ENCODE assay signal across 1 cellular context in the genomic region with DNA sequence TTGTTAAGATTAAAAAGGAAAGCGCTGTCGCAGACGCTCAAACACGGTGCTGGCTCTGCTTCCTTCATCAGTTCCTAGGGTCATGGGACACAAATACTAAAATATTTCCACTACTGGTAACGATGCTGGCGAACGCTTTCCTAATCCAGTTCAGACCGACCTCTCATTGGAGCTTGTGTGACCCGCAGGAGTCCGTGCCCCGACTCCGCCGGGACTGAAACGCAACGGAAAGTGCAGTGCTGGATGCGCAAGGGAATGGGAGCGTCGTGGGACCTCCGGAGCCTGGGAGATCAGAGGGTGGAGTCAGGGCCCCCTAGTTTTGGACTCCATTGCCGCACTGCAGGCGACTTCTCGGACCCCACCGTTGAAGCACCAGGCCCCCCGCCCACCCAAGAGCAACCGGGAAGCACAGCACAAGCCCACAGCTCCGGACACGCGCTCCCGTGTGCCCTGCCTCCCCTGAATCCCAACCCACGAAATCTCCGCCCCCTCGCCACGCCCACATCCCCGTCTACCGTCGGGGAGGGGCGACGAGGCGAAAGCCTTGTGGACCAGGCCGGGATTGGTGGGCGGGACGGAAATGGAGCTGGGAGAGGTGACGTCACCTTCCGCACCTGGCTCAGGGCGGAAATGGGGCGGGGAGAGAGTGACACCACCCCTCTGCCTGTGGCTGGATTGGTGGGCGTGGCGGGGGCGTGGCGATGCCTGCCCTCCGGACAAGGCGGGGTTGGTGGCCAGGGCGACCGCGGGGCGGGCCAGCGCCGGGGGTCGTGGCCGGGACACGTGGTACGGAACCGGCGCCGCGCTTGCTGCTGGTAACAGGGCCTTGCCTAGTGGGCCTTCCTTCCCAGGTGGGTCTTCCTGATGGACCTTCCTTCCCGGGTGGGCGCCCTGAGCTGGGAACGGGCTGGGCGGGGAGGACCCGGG.
TF ChIP-seq lines count a peak whose summit lies in the region.

A gene (plus strand): TSS at position 783 of the 927 bp plus-strand sequence. CDS start 3,611 bp downstream, outside the sequence.

TF ChIP-seq in HepG2, 621 proteins besides CTCF, POLR2A, EP300 and RAD21 (continued from another document and continues in another):
- TF ChIP-seq, protein P1, sequence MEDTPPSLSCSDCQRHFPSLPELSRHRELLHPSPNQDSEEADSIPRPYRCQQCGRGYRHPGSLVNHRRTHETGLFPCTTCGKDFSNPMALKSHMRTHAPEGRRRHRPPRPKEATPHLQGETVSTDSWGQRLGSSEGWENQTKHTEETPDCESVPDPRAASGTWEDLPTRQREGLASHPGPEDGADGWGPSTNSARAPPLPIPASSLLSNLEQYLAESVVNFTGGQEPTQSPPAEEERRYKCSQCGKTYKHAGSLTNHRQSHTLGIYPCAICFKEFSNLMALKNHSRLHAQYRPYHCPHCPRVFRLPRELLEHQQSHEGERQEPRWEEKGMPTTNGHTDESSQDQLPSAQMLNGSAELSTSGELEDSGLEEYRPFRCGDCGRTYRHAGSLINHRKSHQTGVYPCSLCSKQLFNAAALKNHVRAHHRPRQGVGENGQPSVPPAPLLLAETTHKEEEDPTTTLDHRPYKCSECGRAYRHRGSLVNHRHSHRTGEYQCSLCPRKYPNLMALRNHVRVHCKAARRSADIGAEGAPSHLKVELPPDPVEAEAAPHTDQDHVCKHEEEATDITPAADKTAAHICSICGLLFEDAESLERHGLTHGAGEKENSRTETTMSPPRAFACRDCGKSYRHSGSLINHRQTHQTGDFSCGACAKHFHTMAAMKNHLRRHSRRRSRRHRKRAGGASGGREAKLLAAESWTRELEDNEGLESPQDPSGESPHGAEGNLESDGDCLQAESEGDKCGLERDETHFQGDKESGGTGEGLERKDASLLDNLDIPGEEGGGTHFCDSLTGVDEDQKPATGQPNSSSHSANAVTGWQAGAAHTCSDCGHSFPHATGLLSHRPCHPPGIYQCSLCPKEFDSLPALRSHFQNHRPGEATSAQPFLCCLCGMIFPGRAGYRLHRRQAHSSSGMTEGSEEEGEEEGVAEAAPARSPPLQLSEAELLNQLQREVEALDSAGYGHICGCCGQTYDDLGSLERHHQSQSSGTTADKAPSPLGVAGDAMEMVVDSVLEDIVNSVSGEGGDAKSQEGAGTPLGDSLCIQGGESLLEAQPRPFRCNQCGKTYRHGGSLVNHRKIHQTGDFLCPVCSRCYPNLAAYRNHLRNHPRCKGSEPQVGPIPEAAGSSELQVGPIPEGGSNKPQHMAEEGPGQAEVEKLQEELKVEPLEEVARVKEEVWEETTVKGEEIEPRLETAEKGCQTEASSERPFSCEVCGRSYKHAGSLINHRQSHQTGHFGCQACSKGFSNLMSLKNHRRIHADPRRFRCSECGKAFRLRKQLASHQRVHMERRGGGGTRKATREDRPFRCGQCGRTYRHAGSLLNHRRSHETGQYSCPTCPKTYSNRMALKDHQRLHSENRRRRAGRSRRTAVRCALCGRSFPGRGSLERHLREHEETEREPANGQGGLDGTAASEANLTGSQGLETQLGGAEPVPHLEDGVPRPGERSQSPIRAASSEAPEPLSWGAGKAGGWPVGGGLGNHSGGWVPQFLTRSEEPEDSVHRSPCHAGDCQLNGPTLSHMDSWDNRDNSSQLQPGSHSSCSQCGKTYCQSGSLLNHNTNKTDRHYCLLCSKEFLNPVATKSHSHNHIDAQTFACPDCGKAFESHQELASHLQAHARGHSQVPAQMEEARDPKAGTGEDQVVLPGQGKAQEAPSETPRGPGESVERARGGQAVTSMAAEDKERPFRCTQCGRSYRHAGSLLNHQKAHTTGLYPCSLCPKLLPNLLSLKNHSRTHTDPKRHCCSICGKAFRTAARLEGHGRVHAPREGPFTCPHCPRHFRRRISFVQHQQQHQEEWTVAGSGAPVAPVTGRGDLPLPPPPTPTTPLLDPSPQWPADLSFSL (CRISPR knock-in tag; IDR thresholded peaks at IDR 0.05) = no peak
- TF ChIP-seq, protein P2, sequence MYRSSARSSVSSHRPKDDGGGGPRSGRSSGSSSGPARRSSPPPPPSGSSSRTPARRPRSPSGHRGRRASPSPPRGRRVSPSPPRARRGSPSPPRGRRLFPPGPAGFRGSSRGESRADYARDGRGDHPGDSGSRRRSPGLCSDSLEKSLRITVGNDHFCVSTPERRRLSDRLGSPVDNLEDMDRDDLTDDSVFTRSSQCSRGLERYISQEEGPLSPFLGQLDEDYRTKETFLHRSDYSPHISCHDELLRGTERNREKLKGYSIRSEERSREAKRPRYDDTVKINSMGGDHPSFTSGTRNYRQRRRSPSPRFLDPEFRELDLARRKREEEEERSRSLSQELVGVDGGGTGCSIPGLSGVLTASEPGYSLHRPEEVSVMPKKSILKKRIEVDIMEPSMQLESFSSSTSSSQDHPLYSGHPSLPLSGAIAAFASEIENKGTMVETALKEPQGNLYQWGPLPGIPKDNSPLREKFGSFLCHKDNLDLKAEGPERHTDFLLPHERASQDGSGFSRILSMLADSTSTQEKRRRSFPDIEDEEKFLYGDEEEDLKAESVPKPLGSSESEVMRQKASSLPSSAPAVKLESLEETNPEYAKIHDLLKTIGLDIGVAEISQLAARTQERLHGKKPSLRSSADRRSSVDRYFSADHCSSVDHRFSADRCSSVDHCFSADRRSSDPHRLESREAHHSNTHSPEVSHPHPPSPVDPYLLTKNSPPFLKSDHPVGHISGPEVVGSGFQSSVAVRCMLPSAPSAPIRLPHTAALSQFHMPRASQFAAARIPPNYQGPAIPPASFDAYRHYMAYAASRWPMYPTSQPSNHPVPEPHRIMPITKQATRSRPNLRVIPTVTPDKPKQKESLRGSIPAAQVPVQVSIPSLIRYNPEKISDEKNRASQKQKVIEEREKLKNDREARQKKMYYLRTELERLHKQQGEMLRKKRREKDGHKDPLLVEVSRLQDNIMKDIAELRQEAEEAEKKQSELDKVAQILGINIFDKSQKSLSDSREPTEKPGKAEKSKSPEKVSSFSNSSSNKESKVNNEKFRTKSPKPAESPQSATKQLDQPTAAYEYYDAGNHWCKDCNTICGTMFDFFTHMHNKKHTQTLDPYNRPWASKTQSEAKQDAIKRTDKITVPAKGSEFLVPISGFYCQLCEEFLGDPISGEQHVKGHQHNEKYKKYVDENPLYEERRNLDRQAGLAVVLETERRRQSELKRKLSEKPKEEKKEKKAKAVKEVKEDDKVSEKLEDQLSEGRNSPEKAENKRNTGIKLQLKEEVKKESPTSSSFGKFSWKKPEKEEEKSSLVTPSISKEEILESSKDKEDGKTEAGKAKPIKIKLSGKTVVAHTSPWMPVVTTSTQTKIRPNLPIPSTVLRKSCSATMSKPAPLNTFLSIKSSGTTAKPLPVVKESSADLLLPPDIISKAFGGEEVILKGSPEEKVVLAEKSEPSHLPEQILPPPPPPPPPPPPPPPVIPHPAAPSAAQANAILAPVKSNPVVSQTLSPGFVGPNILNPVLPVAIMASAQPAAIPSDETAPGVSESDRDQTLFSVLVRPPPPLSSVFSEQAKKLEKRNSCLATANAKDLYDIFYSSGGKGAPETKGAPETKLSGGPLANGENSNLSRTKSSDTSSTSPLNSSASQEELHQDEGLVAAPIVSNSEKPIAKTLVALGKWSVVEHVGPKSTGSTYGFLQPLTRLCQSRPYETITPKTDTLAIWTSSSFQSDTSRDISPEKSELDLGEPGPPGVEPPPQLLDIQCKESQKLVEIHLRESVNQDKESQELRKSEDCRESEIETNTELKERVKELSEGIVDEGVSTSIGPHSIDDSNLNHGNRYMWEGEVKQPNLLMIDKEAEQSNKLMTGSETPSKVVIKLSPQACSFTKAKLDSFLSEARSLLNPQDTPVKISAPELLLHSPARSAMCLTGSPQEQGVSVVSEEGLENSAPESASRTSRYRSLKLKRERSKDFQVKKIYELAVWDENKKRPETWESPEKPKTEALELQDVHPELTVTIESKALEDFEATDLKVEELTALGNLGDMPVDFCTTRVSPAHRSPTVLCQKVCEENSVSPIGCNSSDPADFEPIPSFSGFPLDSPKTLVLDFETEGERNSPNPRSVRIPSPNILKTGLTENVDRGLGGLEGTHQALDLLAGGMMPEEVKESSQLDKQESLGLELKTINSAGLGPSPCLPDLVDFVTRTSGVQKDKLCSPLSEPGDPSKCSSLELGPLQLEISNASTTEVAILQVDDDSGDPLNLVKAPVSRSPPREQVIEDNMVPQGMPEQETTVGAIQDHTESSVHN (CRISPR knock-in tag; IDR thresholded peaks at IDR 0.05) = 0 out of 2 replicates have a peak, but pooled peaks have one; percentile 26
- TF ChIP-seq, protein P3, sequence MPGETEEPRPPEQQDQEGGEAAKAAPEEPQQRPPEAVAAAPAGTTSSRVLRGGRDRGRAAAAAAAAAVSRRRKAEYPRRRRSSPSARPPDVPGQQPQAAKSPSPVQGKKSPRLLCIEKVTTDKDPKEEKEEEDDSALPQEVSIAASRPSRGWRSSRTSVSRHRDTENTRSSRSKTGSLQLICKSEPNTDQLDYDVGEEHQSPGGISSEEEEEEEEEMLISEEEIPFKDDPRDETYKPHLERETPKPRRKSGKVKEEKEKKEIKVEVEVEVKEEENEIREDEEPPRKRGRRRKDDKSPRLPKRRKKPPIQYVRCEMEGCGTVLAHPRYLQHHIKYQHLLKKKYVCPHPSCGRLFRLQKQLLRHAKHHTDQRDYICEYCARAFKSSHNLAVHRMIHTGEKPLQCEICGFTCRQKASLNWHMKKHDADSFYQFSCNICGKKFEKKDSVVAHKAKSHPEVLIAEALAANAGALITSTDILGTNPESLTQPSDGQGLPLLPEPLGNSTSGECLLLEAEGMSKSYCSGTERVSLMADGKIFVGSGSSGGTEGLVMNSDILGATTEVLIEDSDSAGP (CRISPR knock-in tag; IDR thresholded peaks at IDR 0.05; ENCODE audit: borderline replicate concordance) = peak; percentile 64; the same call in 1 of the 2 replicates
- TF ChIP-seq ZNF660 (CRISPR knock-in tag; IDR thresholded peaks at IDR 0.05; ENCODE audit: borderline replicate concordance, low read depth) = no peak
- no peak for TF ChIP-seq ZFYVE20 (CRISPR knock-in tag; IDR thresholded peaks at IDR 0.05; ENCODE audit: borderline replicate concordance, low read depth)
- TF ChIP-seq TBX2 (CRISPR knock-in tag; IDR thresholded peaks at IDR 0.05; ENCODE audit: borderline replicate concordance) = peak; percentile 67
- TF ChIP-seq, protein P4, sequence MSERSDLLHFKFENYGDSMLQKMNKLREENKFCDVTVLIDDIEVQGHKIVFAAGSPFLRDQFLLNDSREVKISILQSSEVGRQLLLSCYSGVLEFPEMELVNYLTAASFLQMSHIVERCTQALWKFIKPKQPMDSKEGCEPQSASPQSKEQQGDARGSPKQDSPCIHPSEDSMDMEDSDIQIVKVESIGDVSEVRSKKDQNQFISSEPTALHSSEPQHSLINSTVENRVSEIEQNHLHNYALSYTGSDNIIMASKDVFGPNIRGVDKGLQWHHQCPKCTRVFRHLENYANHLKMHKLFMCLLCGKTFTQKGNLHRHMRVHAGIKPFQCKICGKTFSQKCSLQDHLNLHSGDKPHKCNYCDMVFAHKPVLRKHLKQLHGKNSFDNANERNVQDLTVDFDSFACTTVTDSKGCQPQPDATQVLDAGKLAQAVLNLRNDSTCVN (CRISPR knock-in tag; IDR thresholded peaks at IDR 0.05; ENCODE audit: borderline replicate concordance) = no peak
- no peak for TF ChIP-seq PAWR (CRISPR knock-in tag; IDR thresholded peaks at IDR 0.05; ENCODE audit: borderline replicate concordance)
- TF ChIP-seq ZNF720 (CRISPR knock-in tag; IDR thresholded peaks at IDR 0.05) = no peak
- peak; percentile 91 for TF ChIP-seq RBM39 (IDR thresholded peaks at IDR 0.05; ENCODE audit: low read depth, low read length, poor library complexity, severe bottlenecking)
- TF ChIP-seq, protein P5, sequence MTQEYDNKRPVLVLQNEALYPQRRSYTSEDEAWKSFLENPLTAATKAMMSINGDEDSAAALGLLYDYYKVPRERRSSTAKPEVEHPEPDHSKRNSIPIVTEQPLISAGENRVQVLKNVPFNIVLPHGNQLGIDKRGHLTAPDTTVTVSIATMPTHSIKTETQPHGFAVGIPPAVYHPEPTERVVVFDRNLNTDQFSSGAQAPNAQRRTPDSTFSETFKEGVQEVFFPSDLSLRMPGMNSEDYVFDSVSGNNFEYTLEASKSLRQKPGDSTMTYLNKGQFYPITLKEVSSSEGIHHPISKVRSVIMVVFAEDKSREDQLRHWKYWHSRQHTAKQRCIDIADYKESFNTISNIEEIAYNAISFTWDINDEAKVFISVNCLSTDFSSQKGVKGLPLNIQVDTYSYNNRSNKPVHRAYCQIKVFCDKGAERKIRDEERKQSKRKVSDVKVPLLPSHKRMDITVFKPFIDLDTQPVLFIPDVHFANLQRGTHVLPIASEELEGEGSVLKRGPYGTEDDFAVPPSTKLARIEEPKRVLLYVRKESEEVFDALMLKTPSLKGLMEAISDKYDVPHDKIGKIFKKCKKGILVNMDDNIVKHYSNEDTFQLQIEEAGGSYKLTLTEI (CRISPR knock-in tag; conservative IDR thresholded peaks at IDR 0.05) = no peak
- no peak for TF ChIP-seq FOXJ3 (CRISPR knock-in tag; IDR thresholded peaks at IDR 0.05; ENCODE audit: borderline replicate concordance)
- peak; percentile 9 for TF ChIP-seq YY1 (IDR thresholded peaks at IDR 0.05; ENCODE audit: insufficient read depth, insufficient replicate concordance, low read depth, low read length)
- TF ChIP-seq ZNF543 (CRISPR knock-in tag; IDR thresholded peaks at IDR 0.05) = peak; percentile 82; the same call in 1 of the 2 replicates
- no peak for TF ChIP-seq ZC3H4 (CRISPR knock-in tag; IDR thresholded peaks at IDR 0.05; ENCODE audit: borderline replicate concordance)
- TF ChIP-seq, protein P6, sequence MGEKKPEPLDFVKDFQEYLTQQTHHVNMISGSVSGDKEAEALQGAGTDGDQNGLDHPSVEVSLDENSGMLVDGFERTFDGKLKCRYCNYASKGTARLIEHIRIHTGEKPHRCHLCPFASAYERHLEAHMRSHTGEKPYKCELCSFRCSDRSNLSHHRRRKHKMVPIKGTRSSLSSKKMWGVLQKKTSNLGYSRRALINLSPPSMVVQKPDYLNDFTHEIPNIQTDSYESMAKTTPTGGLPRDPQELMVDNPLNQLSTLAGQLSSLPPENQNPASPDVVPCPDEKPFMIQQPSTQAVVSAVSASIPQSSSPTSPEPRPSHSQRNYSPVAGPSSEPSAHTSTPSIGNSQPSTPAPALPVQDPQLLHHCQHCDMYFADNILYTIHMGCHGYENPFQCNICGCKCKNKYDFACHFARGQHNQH (CRISPR knock-in tag; IDR thresholded peaks at IDR 0.05) = no peak; the same call in 1 of the 2 replicates
- no peak for TF ChIP-seq SIN3B (IDR thresholded peaks at IDR 0.05; ENCODE audit: low read length)
- TF ChIP-seq, protein P7, sequence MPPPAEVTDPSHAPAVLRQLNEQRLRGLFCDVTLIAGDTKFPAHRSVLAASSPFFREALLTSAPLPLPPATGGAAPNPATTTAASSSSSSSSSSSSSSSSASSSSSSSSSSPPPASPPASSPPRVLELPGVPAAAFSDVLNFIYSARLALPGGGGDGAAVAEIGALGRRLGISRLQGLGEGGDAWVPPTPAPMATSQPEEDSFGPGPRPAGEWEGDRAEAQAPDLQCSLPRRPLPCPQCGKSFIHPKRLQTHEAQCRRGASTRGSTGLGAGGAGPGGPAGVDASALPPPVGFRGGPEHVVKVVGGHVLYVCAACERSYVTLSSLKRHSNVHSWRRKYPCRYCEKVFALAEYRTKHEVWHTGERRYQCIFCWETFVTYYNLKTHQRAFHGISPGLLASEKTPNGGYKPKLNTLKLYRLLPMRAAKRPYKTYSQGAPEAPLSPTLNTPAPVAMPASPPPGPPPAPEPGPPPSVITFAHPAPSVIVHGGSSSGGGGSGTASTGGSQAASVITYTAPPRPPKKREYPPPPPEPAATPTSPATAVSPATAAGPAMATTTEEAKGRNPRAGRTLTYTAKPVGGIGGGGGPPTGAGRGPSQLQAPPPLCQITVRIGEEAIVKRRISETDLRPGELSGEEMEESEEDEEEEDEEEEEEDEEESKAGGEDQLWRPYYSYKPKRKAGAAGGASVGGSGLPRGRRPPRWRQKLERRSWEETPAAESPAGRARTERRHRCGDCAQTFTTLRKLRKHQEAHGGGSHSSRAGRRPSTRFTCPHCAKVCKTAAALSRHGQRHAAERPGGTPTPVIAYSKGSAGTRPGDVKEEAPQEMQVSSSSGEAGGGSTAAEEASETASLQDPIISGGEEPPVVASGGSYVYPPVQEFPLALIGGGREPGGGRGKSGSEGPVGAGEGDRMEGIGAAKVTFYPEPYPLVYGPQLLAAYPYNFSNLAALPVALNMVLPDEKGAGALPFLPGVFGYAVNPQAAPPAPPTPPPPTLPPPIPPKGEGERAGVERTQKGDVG (CRISPR knock-in tag; IDR thresholded peaks at IDR 0.05; ENCODE audit: borderline replicate concordance) = no peak; the same call in 1 of the 2 replicates
